In the genomic region with DNA sequence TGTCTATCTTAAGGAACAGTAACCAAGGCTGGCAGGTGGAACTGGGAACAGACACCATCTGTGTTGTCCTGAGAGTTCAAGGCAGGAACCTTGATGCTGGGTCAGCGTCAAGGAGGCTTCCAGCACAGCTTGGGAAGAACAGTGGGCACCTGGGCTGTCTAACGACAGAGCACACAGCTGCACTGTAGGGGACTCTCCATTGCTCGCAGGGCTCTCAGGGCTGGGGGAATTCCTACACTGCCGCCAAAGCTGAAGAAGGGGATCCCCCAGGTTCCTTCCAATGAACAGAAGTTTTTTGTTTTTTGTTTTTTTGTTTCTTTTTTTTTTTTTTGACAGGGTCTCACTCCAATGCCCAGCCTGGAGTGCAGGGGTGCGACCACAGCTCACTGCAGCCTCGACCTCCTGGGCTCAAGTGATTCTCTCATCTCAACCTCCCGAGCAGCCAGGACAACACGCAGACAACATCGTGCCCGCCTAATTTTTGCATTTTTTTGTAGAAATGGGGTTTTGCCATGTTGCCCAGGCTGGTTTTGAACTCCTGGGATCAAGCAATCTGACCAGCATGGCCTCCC, we compare ENCODE assay signal across 13 cellular contexts.
DNase-seq lines count a peak whose midpoint lies in the region; ATAC-seq and TF ChIP-seq lines count a peak whose summit lies in the region.
"Had no signal": no experiment of that assay in that cellular context is flagged by ENCODE, and none has a peak within 500 bp of the region (broad histone marks: within the 10 kb centered on the region; RNA-seq: fewer than 3 reads in every experiment).

No MANE protein-coding gene starts in this region.

- POLR2A ChIA-PET in activated B cell treated with CpG ODN at 0.5 μM for 24 hours (lab: Charles Lee): interaction anchor here (0.6 to 2.2 kb wide), 4 partner anchors 17 to 297 kb away, joined by 3 to 14 read pairs (median 4); no protein-coding TSS in a partner anchor

- H3K27me3 Mint-ChIP-seq in activated B cell treated with CpG ODN at 0.5 μM for 24 hours: peaks cover 3% of the 10 kb centered on the region

- peak overlapping the region; percentile 19 for H3K4me3 ChIP-seq in GM12875 (ENCODE audit: low read depth, low read length)
- H3K4me3 ChIP-seq: left lung, right atrium auricular region had no signal

- CTCF ChIA-PET in activated B cell treated with CpG ODN at 0.5 μM for 24 hours (lab: Charles Lee): interaction anchor here (0.6 to 1.0 kb wide), 2 partner anchors 16 to 336 kb away, joined by 3 to 4 read pairs; no protein-coding TSS in a partner anchor

- in situ Hi-C loops in G401 (cut with HindIII; ENCODE audit: low sequenced_read_pairs): no loop called here

- intact Hi-C loops in activated B cell treated with CpG ODN at 0.5 μM for 24 hours (cut with micrococcal nuclease): loop anchor here (1.0 to 10.0 kb wide), 5 partner anchors 17 to 1541 kb away; a partner anchor contains a TSS

- peak overlapping the region; percentile 75 for H3K27ac Mint-ChIP-seq in activated B cell treated with CpG ODN at 0.5 μM for 24 hours
- H3K27ac Mint-ChIP-seq: stimulated activated naive CD8-positive, alpha-beta T cell treated with anti-CD3 and anti-CD28 coated beads, Interleukin-15, Interleukin-2, amounts not matched to agents 100 ng/mL and 50 ng/mL, for 24 hours had no signal

- ATAC-seq in HG02970 (IDR thresholded peaks at IDR 0.05; ENCODE audit: low FRiP score, unreplicated experiment) (peak; percentile 53), activated B cell treated with CpG ODN at 0.5 μM for 24 hours (ENCODE audit: low read depth) (peak; percentile 81)
- ATAC-seq: left lung had no signal

- peak; percentile 38 for TF ChIP-seq POLR2A in GM19099 (IDR thresholded peaks at IDR 0.05; ENCODE audit: extremely low read depth, insufficient read length, low read depth)

- H3K4me3 Mint-ChIP-seq in activated B cell treated with CpG ODN at 0.5 μM for 24 hours: peak overlapping the region; percentile 55

- no peaks in the 10 kb centered on the region for H3K9me3 Mint-ChIP-seq in activated B cell treated with CpG ODN at 0.5 μM for 24 hours
- H3K9me3 Mint-ChIP-seq: stimulated activated naive CD8-positive, alpha-beta T cell treated with anti-CD3 and anti-CD28 coated beads, Interleukin-15, Interleukin-2, amounts not matched to agents 100 ng/mL and 50 ng/mL, for 24 hours had no signal

- H3K36me3 Mint-ChIP-seq in activated B cell treated with CpG ODN at 0.5 μM for 24 hours (ENCODE audit: low read depth): no peaks in the 10 kb centered on the region

- TF ChIP-seq CTCF in GM12875 (IDR thresholded peaks at IDR 0.05; ENCODE audit: borderline replicate concordance, insufficient read depth, low read depth, low read length): no peak
- TF ChIP-seq CTCF in activated B cell treated with CpG ODN at 0.5 μM for 24 hours (IDR thresholded peaks at IDR 0.05): no peak

- DNase-seq in activated B cell treated with CpG ODN at 0.5 μM for 24 hours (no peak), NCI-H1694 (lab: John Stamatoyannopoulos, UW) (no peak), G401 (ENCODE audit: low spot score) (no peak)
- DNase-seq in activated effector memory CD4-positive, alpha-beta T cell treated with anti-CD3 and anti-CD28 coated beads, Interleukin-2, amount 50 U/mL, for 16 hours: no peak
- no peak for DNase-seq in activated T-cell treated with anti-CD3 and anti-CD28 coated beads, Interleukin-2, amount 50 U/mL, for 48 hours
- DNase-seq: left lung, NCI-H2171, SW 1271 had no signal

- peaks cover 68% of the 10 kb centered on the region for H3K4me1 Mint-ChIP-seq in activated B cell treated with CpG ODN at 0.5 μM for 24 hours
